ENCODE assay signal across 8 cellular contexts in genomic region chr5:59040007-59040803, GRCh38.
DNase-seq lines count a peak whose midpoint lies in the region; ATAC-seq and TF ChIP-seq lines count a peak whose summit lies in the region.

No MANE protein-coding gene starts in this region.

- CTCF ChIA-PET in BJ (lab: Yijun Ruan, JAX): interaction anchor here (0.9 to 2.9 kb wide), 3 partner anchors 11 to 134 kb away, joined by 4 to 9 read pairs (median 4); no protein-coding TSS in a partner anchor

- peak overlapping the region; percentile 79 for H3K27ac ChIP-seq in colonic mucosa

- DNase-seq in BJ (ENCODE audit: low read depth): no peak
- peak; percentile 66 for DNase-seq in MV-4-11 (lab: John Stamatoyannopoulos, UW)
- no peak for DNase-seq in colonic mucosa
- no peak for DNase-seq in NCI-H510A (lab: John Stamatoyannopoulos, UW)
- DNase-seq in cortex of kidney (lab: John Stamatoyannopoulos, UW): no peak
- DNase-seq in foreskin melanocyte: no peak

- POLR2A ChIA-PET in BJ (lab: Charles Lee): no interaction called here

- H3K4me3 ChIP-seq in BJ (ENCODE audit: low read depth, low read length) (peak overlapping the region; percentile 69), colonic mucosa (peak overlapping the region; percentile 67), mucosa of stomach (ENCODE audit: low read length) (peak overlapping the region; percentile 56)

- H3K9ac ChIP-seq in colonic mucosa (ENCODE audit: low read depth in 2 of 2, low read length in 2 of 2) (peak overlapping the region; percentile 9 to 75), mucosa of stomach (ENCODE audit: low read length) (peak overlapping the region; percentile 54)

- no peaks in the 10 kb centered on the region for H3K9me3 ChIP-seq in colonic mucosa
- no peaks in the 10 kb centered on the region for H3K9me3 ChIP-seq in mucosa of stomach (ENCODE audit: control insufficient read depth, low read length)

- intact Hi-C loops in colonic mucosa (cut with DNase I): no loop called here

- no peak for ATAC-seq in GM21390 (IDR thresholded peaks at IDR 0.05; ENCODE audit: unreplicated experiment)

- H3K36me3 ChIP-seq in BJ (ENCODE audit: control insufficient read depth, insufficient read depth, low read length) (no peaks in the 10 kb centered on the region), colonic mucosa (no peaks in the 10 kb centered on the region), mucosa of stomach (ENCODE audit: control insufficient read depth, insufficient read depth, low read length) (no peaks in the 10 kb centered on the region)

- no peak for TF ChIP-seq CTCF in BJ (IDR thresholded peaks at IDR 0.05; ENCODE audit: insufficient read depth, low read depth, low read length)
- no peak for TF ChIP-seq CTCF in colonic mucosa (IDR thresholded peaks at IDR 0.05)

- no peaks in the 10 kb centered on the region for H3K4me1 ChIP-seq in colonic mucosa
- peaks cover 35% of the 10 kb centered on the region for H3K4me1 ChIP-seq in mucosa of stomach (ENCODE audit: control insufficient read depth, insufficient read depth, low read length)

- H3K27me3 ChIP-seq in BJ (ENCODE audit: control insufficient read depth, insufficient read depth, low read length): no peaks in the 10 kb centered on the region
- H3K27me3 ChIP-seq in colonic mucosa: no peaks in the 10 kb centered on the region
- no peaks in the 10 kb centered on the region for H3K27me3 ChIP-seq in mucosa of stomach (ENCODE audit: control insufficient read depth, insufficient read depth, low read length)
